In the genomic region with DNA sequence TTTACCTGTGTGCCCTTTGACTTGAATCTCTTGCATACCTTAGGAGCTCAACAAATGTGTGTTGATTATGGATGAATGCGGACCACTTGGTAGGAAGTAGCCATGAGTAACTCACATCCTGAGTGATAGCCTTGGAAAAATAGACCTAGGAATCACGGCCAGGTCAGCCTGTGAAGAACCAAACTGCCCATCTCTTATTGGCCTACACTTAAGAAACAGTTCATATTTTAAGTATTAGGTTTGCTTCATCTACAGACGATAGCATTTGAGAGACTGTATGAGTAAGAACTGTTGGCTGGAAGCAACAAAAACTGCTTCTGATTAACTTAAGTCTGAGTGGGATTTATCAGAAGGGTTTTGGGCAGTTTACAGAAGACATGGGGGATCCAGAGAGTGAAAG, we compare ENCODE assay signal across 29 cellular contexts.
DNase-seq lines count a peak whose midpoint lies in the region; ATAC-seq, FAIRE-seq and TF ChIP-seq lines count a peak whose summit lies in the region.
"Had no signal": no experiment of that assay in that cellular context is flagged by ENCODE, and none has a peak within 500 bp of the region (broad histone marks: within the 10 kb centered on the region; RNA-seq: fewer than 3 reads in every experiment).

No MANE protein-coding gene starts in this region.

- peaks cover 7% of the 10 kb centered on the region for H3K9me3 Mint-ChIP-seq in astrocyte (ENCODE audit: unreplicated experiment)
- H3K9me3 Mint-ChIP-seq: type B pancreatic cell had no signal

- no peak overlapping the region for H3K4me3 Mint-ChIP-seq in astrocyte (ENCODE audit: unreplicated experiment)
- H3K4me3 Mint-ChIP-seq: activated CD8-positive, alpha-beta T cell treated with anti-CD3 and anti-CD28 coated beads, Interleukin-2, amount 10 ng/mL, durations not matched to agents 7 days and 5 days; natural killer cell; stimulated activated naive B cell treated with anti-CD40 and anti-IgM and Interleukin-4, amounts not matched to agents 10 μg/mL and 1 μg/mL and 100 μg/mL, for 72 hours; type B pancreatic cell had no signal

- H3K27ac ChIP-seq in SK-N-SH (ENCODE audit: low read depth in 2 of 2, low read length in 1 of 2) (peak overlapping the region in 1 of 2 experiments; percentile 48; a peak in 2 of 4 replicates), astrocyte (ENCODE audit: low read depth, low read length) (no peak overlapping the region), A673 (ENCODE audit: low read depth, low read length, poor library complexity, severe bottlenecking) (no peak overlapping the region)
- H3K27ac ChIP-seq: 22Rv1; BLaER1 treated with 17β-estradiol and CSF1 and Interleukin-3, amounts not matched to agents 10 nM and 100 nM; heart left ventricle; psoas muscle had no signal

- peak overlapping the region; percentile 38 for H3K4me2 ChIP-seq in SK-N-SH
- H3K4me2 ChIP-seq in astrocyte (ENCODE audit: low read length): peak overlapping the region; percentile 1
- H3K4me2 ChIP-seq: BLaER1 treated with 17β-estradiol and CSF1 and Interleukin-3, amounts not matched to agents 10 nM and 100 nM had no signal

- WGBS in SK-N-SH (ENCODE audit: low lambda C conversion rate): 12% methylated on average over 3 of the region's 3 CpGs

- no peak overlapping the region for H3K27ac Mint-ChIP-seq in astrocyte (ENCODE audit: unreplicated experiment)
- H3K27ac Mint-ChIP-seq: activated CD8-positive, alpha-beta T cell treated with anti-CD3 and anti-CD28 coated beads, Interleukin-2, amount 10 ng/mL, durations not matched to agents 7 days and 5 days; natural killer cell; stimulated activated naive B cell treated with anti-CD40 and anti-IgM and Interleukin-4, amounts not matched to agents 10 μg/mL and 1 μg/mL and 100 μg/mL, for 72 hours; type B pancreatic cell had no signal

- H3K9me3 ChIP-seq in SK-N-SH (0 out of 2 replicates have a peak, but pooled peaks cover 8% of the 10 kb centered on the region), astrocyte (ENCODE audit: insufficient read depth, low read depth, low read length) (no peaks in the 10 kb centered on the region), A673 (ENCODE audit: low read depth, low read length, poor library complexity, severe bottlenecking) (peaks cover 10% of the 10 kb centered on the region)
- H3K9me3 ChIP-seq: psoas muscle had no signal

- no peak overlapping the region for H3K4me3 ChIP-seq in SK-N-SH (ENCODE audit: low read depth in 2 of 2, low read length in 1 of 2)
- no peak overlapping the region for H3K4me3 ChIP-seq in astrocyte (ENCODE audit: insufficient read depth, low read depth, low read length)
- H3K4me3 ChIP-seq in fibroblast of the aortic adventitia (ENCODE audit: low read depth, low read length): no peak overlapping the region
- H3K4me3 ChIP-seq in A673 (ENCODE audit: low read depth, low read length, poor library complexity, severe bottlenecking): no peak overlapping the region
- H3K4me3 ChIP-seq: BLaER1 treated with 17β-estradiol and CSF1 and Interleukin-3, amounts not matched to agents 10 nM and 100 nM; heart left ventricle; psoas muscle had no signal

- peaks cover 0 to 24% of the 10 kb centered on the region in 2 experiments; a peak in 1 of 4 replicates for H3K4me1 ChIP-seq in SK-N-SH (ENCODE audit: control insufficient read depth in 1 of 2, insufficient read depth in 2 of 2, low read depth in 1 of 2, low read length in 1 of 2)
- peaks cover 13% of the 10 kb centered on the region for H3K4me1 ChIP-seq in astrocyte (ENCODE audit: insufficient read depth, low read length)
- peaks cover 3% of the 10 kb centered on the region for H3K4me1 ChIP-seq in A673 (ENCODE audit: insufficient read depth, low read length, poor library complexity, severe bottlenecking)
- H3K4me1 ChIP-seq: BLaER1 treated with 17β-estradiol and CSF1 and Interleukin-3, amounts not matched to agents 10 nM and 100 nM; heart left ventricle; psoas muscle had no signal

- no peak for TF ChIP-seq CTCF in SK-N-SH (IDR thresholded peaks at IDR 0.05)
- no peak for TF ChIP-seq CTCF in astrocyte (IDR thresholded peaks at IDR 0.05; ENCODE audit: insufficient read depth, low read depth, low read length)
- TF ChIP-seq CTCF in fibroblast of the aortic adventitia (IDR thresholded peaks at IDR 0.05; ENCODE audit: insufficient read depth, low read length): no peak
- no peak for TF ChIP-seq CTCF in A673 (conservative IDR thresholded peaks at IDR 0.05; ENCODE audit: low read depth, low read length)

- H2AFZ ChIP-seq in SK-N-SH (ENCODE audit: low read depth) (peak overlapping the region; percentile 45; the same call in 1 of the 2 replicates), astrocyte (ENCODE audit: low read depth, low read length) (no peak overlapping the region)

- intact Hi-C loops in A673 (cut with micrococcal nuclease; ENCODE audit: unreplicated experiment): no loop called here

- H3K9ac ChIP-seq in SK-N-SH (no peak overlapping the region), astrocyte (ENCODE audit: low read length) (no peak overlapping the region)
- H3K9ac ChIP-seq: BLaER1 treated with 17β-estradiol and CSF1 and Interleukin-3, amounts not matched to agents 10 nM and 100 nM had no signal

- ATAC-seq in SK-N-SH treated with all-trans-retinoic acid at 6 μM for 48 hours: no peak
- ATAC-seq: activated CD8-positive, alpha-beta T cell treated with anti-CD3 and anti-CD28 coated beads, Interleukin-2, amount 10 ng/mL, durations not matched to agents 7 days and 5 days; heart left ventricle; natural killer cell; psoas muscle; Right ventricle myocardium inferior; stimulated activated naive B cell treated with anti-CD40 and anti-IgM and Interleukin-4, amounts not matched to agents 10 μg/mL and 1 μg/mL and 100 μg/mL, for 72 hours had no signal

- TF ChIP-seq RAD21 in SK-N-SH (IDR thresholded peaks at IDR 0.05; ENCODE audit: low read length): no peak

- no peaks in the 10 kb centered on the region for H3K4me1 Mint-ChIP-seq in astrocyte (ENCODE audit: low read depth, unreplicated experiment)
- H3K4me1 Mint-ChIP-seq: natural killer cell; stimulated activated naive B cell treated with anti-CD40 and anti-IgM and Interleukin-4, amounts not matched to agents 10 μg/mL and 1 μg/mL and 100 μg/mL, for 72 hours had no signal

- no peaks in the 10 kb centered on the region for H3K27me3 ChIP-seq in SK-N-SH (ENCODE audit: insufficient read depth)
- H3K27me3 ChIP-seq in astrocyte (ENCODE audit: insufficient read depth, low read length): no peaks in the 10 kb centered on the region
- no peaks in the 10 kb centered on the region for H3K27me3 ChIP-seq in A673 (replicated peaks; ENCODE audit: insufficient read depth, low read depth, low read length, poor library complexity)
- H3K27me3 ChIP-seq: BLaER1 treated with 17β-estradiol and CSF1 and Interleukin-3, amounts not matched to agents 10 nM and 100 nM; heart left ventricle had no signal

- H3F3A ChIP-seq in SK-N-SH (replicated peaks; ENCODE audit: insufficient read depth): peaks cover 10% of the 10 kb centered on the region

- no TSS peak for BruUV-seq in A673 (replicated peaks; lab: Mats Ljungman, UMichigan)

- H4K20me1 ChIP-seq in SK-N-SH (ENCODE audit: insufficient read depth): no peaks in the 10 kb centered on the region
- no peaks in the 10 kb centered on the region for H4K20me1 ChIP-seq in astrocyte (ENCODE audit: insufficient read depth, low read length)
- H4K20me1 ChIP-seq: BLaER1 treated with 17β-estradiol and CSF1 and Interleukin-3, amounts not matched to agents 10 nM and 100 nM had no signal

- no peak for DNase-seq in SK-N-SH
- peak; percentile 78 for DNase-seq in astrocyte (ENCODE audit: low read depth)
- peak; percentile 55 for DNase-seq in fibroblast of the aortic adventitia (ENCODE audit: low read depth)
- DNase-seq in T-helper 9 cell: no peak
- DNase-seq in putamen (ENCODE audit: low spot score): no peak
- no peak for DNase-seq in cerebellar nuclear complex (lab: John Stamatoyannopoulos, UW)
- no peak for DNase-seq in A673 (ENCODE audit: low spot score)
- DNase-seq: activated CD4-positive, alpha-beta T cell treated with anti-CD3 and anti-CD28 coated beads for 1 hour; activated CD8-positive, alpha-beta T cell treated with anti-CD3 and anti-CD28 coated beads, Interleukin-2, amount 10 ng/mL, durations not matched to agents 7 days and 5 days; activated naive CD4-positive, alpha-beta T cell treated with anti-CD3 and anti-CD28 coated beads, Interleukin-2, amount 50 U/mL, for 16 hours; amygdala; DMS153; foreskin melanocyte; heart left ventricle; midbrain; natural killer cell; NCI-H146; NCI-H2107; NCI-H345; occipital lobe; psoas muscle; stimulated activated naive B cell treated with anti-CD40 and anti-IgM and Interleukin-4, amounts not matched to agents 10 μg/mL and 1 μg/mL and 100 μg/mL, for 72 hours; substantia nigra had no signal

- H3K27me3 Mint-ChIP-seq in astrocyte (ENCODE audit: low read depth, unreplicated experiment): peaks cover 21% of the 10 kb centered on the region

- no peaks in the 10 kb centered on the region for H3K36me3 ChIP-seq in SK-N-SH (replicated peaks in 1 of 2; ENCODE audit: control insufficient read depth in 1 of 2, insufficient read depth in 2 of 2, low read length in 1 of 2)
- H3K36me3 ChIP-seq in astrocyte (ENCODE audit: insufficient read depth, low read length): no peaks in the 10 kb centered on the region
- H3K36me3 ChIP-seq in A673 (ENCODE audit: insufficient read depth, low read length, poor library complexity, severe bottlenecking): no peaks in the 10 kb centered on the region
- H3K36me3 ChIP-seq: BLaER1 treated with 17β-estradiol and CSF1 and Interleukin-3, amounts not matched to agents 10 nM and 100 nM; heart left ventricle had no signal

- no peaks in the 10 kb centered on the region for H3K9me2 ChIP-seq in SK-N-SH

- TF ChIP-seq EP300 in SK-N-SH (IDR thresholded peaks at IDR 0.05; ENCODE audit: borderline replicate concordance in 1 of 2, low read depth in 1 of 2, low read length in 1 of 2): no peak

- POLR2A ChIA-PET in SK-N-SH (lab: Yijun Ruan, JAX): no interaction called here
- POLR2A ChIA-PET in A673 (lab: Charles Lee; ENCODE audit: low non-redundant PET): no interaction called here

- no peaks in the 10 kb centered on the region for H3K79me2 ChIP-seq in SK-N-SH (ENCODE audit: insufficient read depth)
- H3K79me2 ChIP-seq in astrocyte (ENCODE audit: insufficient read depth, low read length): no peaks in the 10 kb centered on the region

- CTCF ChIA-PET in SK-N-SH (lab: Yijun Ruan, JAX) (no interaction called here), A673 (lab: Charles Lee) (no interaction called here)

- H3K36me3 Mint-ChIP-seq in astrocyte (ENCODE audit: low read depth, unreplicated experiment): peaks cover 1% of the 10 kb centered on the region
- H3K36me3 Mint-ChIP-seq: stimulated activated naive B cell treated with anti-CD40 and anti-IgM and Interleukin-4, amounts not matched to agents 10 μg/mL and 1 μg/mL and 100 μg/mL, for 72 hours; type B pancreatic cell had no signal

- peak; percentile 82 for FAIRE-seq in astrocyte (lab: Jason Lieb, UNC)
- FAIRE-seq: bronchial epithelial cell had no signal

TF ChIP-seq in SK-N-SH, 30 proteins besides CTCF, POLR2A, EP300 and RAD21 (continues in another document):
- TF ChIP-seq TEAD4 (IDR thresholded peaks at IDR 0.05; ENCODE audit: borderline replicate concordance, insufficient read depth) (no peak), MEF2A (IDR thresholded peaks at IDR 0.05; ENCODE audit: borderline replicate concordance, low read depth) (no peak)

TF ChIP-seq in SK-N-SH treated with all-trans-retinoic acid at 6 μM for 48 hours, 23 proteins besides CTCF, POLR2A, EP300 and RAD21 (continues in another document):
- no peak for TF ChIP-seq ZFP3 (CRISPR knock-in tag; IDR thresholded peaks at IDR 0.05)
- no peak for TF ChIP-seq RARB (CRISPR knock-in tag; IDR thresholded peaks at IDR 0.05)
- TF ChIP-seq ZC3H10 (CRISPR knock-in tag; IDR thresholded peaks at IDR 0.05): no peak

Comparison
In these comparisons a context has a peak if more than half of its experiments do, and no peak if none do; other contexts are left out.
1. DNase-seq: peak in astrocyte (single experiment) and fibroblast of the aortic adventitia (single experiment); none in SK-N-SH (single experiment), T-helper 9 cell (single experiment), putamen (single experiment), cerebellar nuclear complex (0 of 2) and A673 (single experiment).